36 cellular contexts compared by ENCODE assay signal in the genomic region with DNA sequence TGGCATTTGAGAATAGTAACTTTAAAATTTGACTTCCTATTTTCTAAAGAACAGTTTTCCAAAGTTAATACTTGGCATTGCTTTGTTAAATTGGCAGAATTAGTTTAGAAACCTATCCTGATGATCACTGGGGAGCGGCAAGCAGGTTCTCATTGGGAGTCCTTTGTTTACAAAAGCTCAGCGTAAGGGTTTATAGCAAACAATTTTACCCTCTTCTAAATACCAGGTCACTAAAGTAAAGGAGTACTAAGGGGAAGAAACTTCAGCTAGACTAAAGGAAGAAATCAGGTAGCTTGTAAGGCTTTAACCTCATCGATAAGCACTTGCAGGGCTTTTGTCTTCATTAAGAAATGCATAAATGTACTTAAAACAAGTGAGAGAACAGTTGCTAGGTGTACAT.
"Had no signal": no experiment of that assay in that cellular context is flagged by ENCODE, and none has a peak within 500 bp of the region (broad histone marks: within the 10 kb centered on the region; RNA-seq: fewer than 3 reads in every experiment).

No MANE protein-coding gene starts in this region.

- H3K9me3 Mint-ChIP-seq: activated B cell treated with CpG ODN at 0.5 μM for 24 hours; activated CD4-positive, alpha-beta memory T cell treated with anti-CD3 and anti-CD28 coated beads for 36 hours; activated CD4-positive, alpha-beta T cell treated with anti-CD3 and anti-CD28 coated beads, Interleukin-2, amount 10 ng/mL, durations not matched to agents 24 days and 14 days; activated CD8-positive, alpha-beta T cell treated with anti-CD3 and anti-CD28 coated beads for 36 hours; activated naive CD4-positive, alpha-beta T cell treated with anti-CD3 and anti-CD28 coated beads for 36 hours; activated naive CD4-positive, alpha-beta T cell treated with anti-CD3 and anti-CD28 coated beads, Interleukin-2, amount 50 U/mL, for 72 hours; activated naive CD8-positive, alpha-beta T cell treated with anti-CD3 and anti-CD28 coated beads for 36 hours; activated T-cell treated with anti-CD3 and anti-CD28 coated beads, Interleukin-2, amount 50 U/mL, for 4 hours; activated T-cell treated with anti-CD3 and anti-CD28 coated beads, Interleukin-2, amount 50 U/mL, for 72 hours; activated T-helper 1 cell treated with anti-CD3 and anti-CD28 coated beads, Interleukin-12 subunit alpha, Interleukin-12 subunit beta, Interleukin-2, Interleukin-4 antibody, amounts not matched to agents 30 ng/mL and 10 ng/mL and 1 ng/mL, durations not matched to agents 14 hours and 24 hours and 36 hours; activated T-helper 17 cell treated with anti-CD3 and anti-CD28 coated beads, Interleukin-2, amount 50 U/mL, for 72 hours; brain; T-helper 1 cell treated with Interleukin-12 subunit alpha and Interleukin-12 subunit beta and Interleukin-4 antibody, amounts not matched to agents 30 μg/mL and 1 μg/mL, for 36 hours; T-helper 2 cell treated with Interferon-gamma antibody and Interleukin-4, amounts not matched to agents 5 μg/mL and 100 μg/mL, for 36 hours had no signal

- H3K27ac ChIP-seq: adrenal gland, cardiac muscle cell, VCaP had no signal

- H3K27ac Mint-ChIP-seq: activated B cell treated with CpG ODN at 0.5 μM for 24 hours; activated CD4-positive, alpha-beta memory T cell treated with anti-CD3 and anti-CD28 coated beads for 36 hours; activated CD4-positive, alpha-beta T cell treated with anti-CD3 and anti-CD28 coated beads, Interleukin-2, amount 10 ng/mL, durations not matched to agents 24 days and 14 days; activated CD8-positive, alpha-beta T cell treated with anti-CD3 and anti-CD28 coated beads for 36 hours; activated naive CD4-positive, alpha-beta T cell treated with anti-CD3 and anti-CD28 coated beads for 36 hours; activated naive CD4-positive, alpha-beta T cell treated with anti-CD3 and anti-CD28 coated beads, Interleukin-2, amount 50 U/mL, for 72 hours; activated naive CD8-positive, alpha-beta T cell treated with anti-CD3 and anti-CD28 coated beads for 36 hours; activated T-cell treated with anti-CD3 and anti-CD28 coated beads, Interleukin-2, amount 50 U/mL, for 72 hours; activated T-helper 1 cell treated with anti-CD3 and anti-CD28 coated beads, Interleukin-12 subunit alpha, Interleukin-12 subunit beta, Interleukin-2, Interleukin-4 antibody, amounts not matched to agents 30 ng/mL and 10 ng/mL and 1 ng/mL, durations not matched to agents 14 hours and 24 hours and 36 hours; activated T-helper 17 cell treated with anti-CD3 and anti-CD28 coated beads, Interleukin-2, amount 50 U/mL, for 72 hours; brain; T-helper 1 cell treated with Interleukin-12 subunit alpha and Interleukin-12 subunit beta and Interleukin-4 antibody, amounts not matched to agents 30 μg/mL and 1 μg/mL, for 36 hours; T-helper 2 cell treated with Interferon-gamma antibody and Interleukin-4, amounts not matched to agents 5 μg/mL and 100 μg/mL, for 36 hours had no signal

- DNase-seq: activated B cell treated with CpG ODN at 0.5 μM for 24 hours; activated CD4-positive, alpha-beta memory T cell treated with anti-CD3 and anti-CD28 coated beads for 36 hours; activated CD4-positive, alpha-beta T cell treated with anti-CD3 and anti-CD28 coated beads for 4 hours; activated CD4-positive, alpha-beta T cell treated with anti-CD3 and anti-CD28 coated beads, Interleukin-2, amount 10 ng/mL, durations not matched to agents 24 days and 14 days; activated CD4-positive, alpha-beta T cell treated with anti-CD3 and anti-CD28 coated beads, Interleukin-2, amount 50 U/mL, for 1 hour; activated CD4-positive, alpha-beta T cell treated with anti-CD3 and anti-CD28 coated beads, Interleukin-2, amount 50 U/mL, for 4 hours; activated CD4-positive, CD25-positive, alpha-beta regulatory T cell treated with anti-CD3 and anti-CD28 coated beads, Interleukin-2, amount 50 U/mL, for 72 hours; activated CD8-positive, alpha-beta memory T cell treated with anti-CD3 and anti-CD28 coated beads, Interleukin-2, amount 50 U/mL, for 4 hours; activated CD8-positive, alpha-beta T cell treated with anti-CD3 and anti-CD28 coated beads for 36 hours; activated effector memory CD4-positive, alpha-beta T cell treated with anti-CD3 and anti-CD28 coated beads, Interleukin-2, amount 50 U/mL, for 16 hours; activated gamma-delta T cell treated with Interleukin-2 at 50 U/mL for 16 hours; activated naive CD4-positive, alpha-beta T cell; activated naive CD4-positive, alpha-beta T cell treated with anti-CD3 and anti-CD28 coated beads for 36 hours; activated naive CD4-positive, alpha-beta T cell treated with anti-CD3 and anti-CD28 coated beads, Interleukin-2, amount 50 U/mL, for 16 hours; activated naive CD8-positive, alpha-beta T cell treated with anti-CD3 and anti-CD28 coated beads for 36 hours; activated T-cell treated with anti-CD3 and anti-CD28 coated beads for 4 hours; activated T-cell treated with anti-CD3 and anti-CD28 coated beads, Interleukin-2, amount 50 U/mL, for 1 hour; activated T-cell treated with anti-CD3 and anti-CD28 coated beads, Interleukin-2, amount 50 U/mL, for 4 hours; activated T-cell treated with anti-CD3 and anti-CD28 coated beads, Interleukin-2, amount 50 U/mL, for 72 hours; adrenal gland; amniotic stem cell; aorta; central memory CD4-positive, alpha-beta T cell; T-helper 1 cell; T-helper 2 cell; T-helper 9 cell had no signal

- H3K36me3 Mint-ChIP-seq: activated naive CD4-positive, alpha-beta T cell treated with anti-CD3 and anti-CD28 coated beads, Interleukin-2, amount 50 U/mL, for 72 hours had no signal

- H3K4me3 ChIP-seq: adrenal gland, cardiac muscle cell had no signal

- H3K27me3 Mint-ChIP-seq: activated B cell treated with CpG ODN at 0.5 μM for 24 hours; activated CD4-positive, alpha-beta memory T cell treated with anti-CD3 and anti-CD28 coated beads for 36 hours; activated CD4-positive, alpha-beta T cell treated with anti-CD3 and anti-CD28 coated beads, Interleukin-2, amount 10 ng/mL, durations not matched to agents 24 days and 14 days; activated CD8-positive, alpha-beta T cell treated with anti-CD3 and anti-CD28 coated beads for 36 hours; activated naive CD8-positive, alpha-beta T cell treated with anti-CD3 and anti-CD28 coated beads for 36 hours; activated T-helper 17 cell treated with anti-CD3 and anti-CD28 coated beads, Interleukin-2, amount 50 U/mL, for 72 hours; brain had no signal

- FAIRE-seq: bronchial epithelial cell, TTC549 had no signal

- H3K9me3 ChIP-seq: adrenal gland had no signal

- ATAC-seq: activated CD8-positive, alpha-beta T cell treated with anti-CD3 and anti-CD28 coated beads for 36 hours; activated naive CD4-positive, alpha-beta T cell treated with anti-CD3 and anti-CD28 coated beads, Interleukin-2, amount 50 U/mL, for 72 hours; activated T-cell treated with anti-CD3 and anti-CD28 coated beads, Interleukin-2, amount 50 U/mL, for 4 hours; activated T-cell treated with anti-CD3 and anti-CD28 coated beads, Interleukin-2, amount 50 U/mL, for 72 hours; activated T-helper 17 cell treated with anti-CD3 and anti-CD28 coated beads, Interleukin-2, amount 50 U/mL, for 72 hours had no signal

- H3K27me3 ChIP-seq: adrenal gland, cardiac muscle cell had no signal

- H3K4me3 Mint-ChIP-seq: activated B cell treated with CpG ODN at 0.5 μM for 24 hours; activated CD4-positive, alpha-beta memory T cell treated with anti-CD3 and anti-CD28 coated beads for 36 hours; activated CD4-positive, alpha-beta T cell treated with anti-CD3 and anti-CD28 coated beads, Interleukin-2, amount 10 ng/mL, durations not matched to agents 24 days and 14 days; activated CD8-positive, alpha-beta T cell treated with anti-CD3 and anti-CD28 coated beads for 36 hours; activated naive CD4-positive, alpha-beta T cell treated with anti-CD3 and anti-CD28 coated beads for 36 hours; activated naive CD8-positive, alpha-beta T cell treated with anti-CD3 and anti-CD28 coated beads for 36 hours; activated T-cell treated with anti-CD3 and anti-CD28 coated beads, Interleukin-2, amount 50 U/mL, for 4 hours; activated T-cell treated with anti-CD3 and anti-CD28 coated beads, Interleukin-2, amount 50 U/mL, for 72 hours; activated T-helper 1 cell treated with anti-CD3 and anti-CD28 coated beads, Interleukin-12 subunit alpha, Interleukin-12 subunit beta, Interleukin-2, Interleukin-4 antibody, amounts not matched to agents 30 ng/mL and 10 ng/mL and 1 ng/mL, durations not matched to agents 14 hours and 24 hours and 36 hours; activated T-helper 17 cell treated with anti-CD3 and anti-CD28 coated beads, Interleukin-2, amount 50 U/mL, for 72 hours; T-helper 1 cell treated with Interleukin-12 subunit alpha and Interleukin-12 subunit beta and Interleukin-4 antibody, amounts not matched to agents 30 μg/mL and 1 μg/mL, for 36 hours; T-helper 2 cell treated with Interferon-gamma antibody and Interleukin-4, amounts not matched to agents 5 μg/mL and 100 μg/mL, for 36 hours had no signal

- H3K36me3 ChIP-seq: adrenal gland had no signal
